ENCODE assay signal across 13 cellular contexts in the genomic region with DNA sequence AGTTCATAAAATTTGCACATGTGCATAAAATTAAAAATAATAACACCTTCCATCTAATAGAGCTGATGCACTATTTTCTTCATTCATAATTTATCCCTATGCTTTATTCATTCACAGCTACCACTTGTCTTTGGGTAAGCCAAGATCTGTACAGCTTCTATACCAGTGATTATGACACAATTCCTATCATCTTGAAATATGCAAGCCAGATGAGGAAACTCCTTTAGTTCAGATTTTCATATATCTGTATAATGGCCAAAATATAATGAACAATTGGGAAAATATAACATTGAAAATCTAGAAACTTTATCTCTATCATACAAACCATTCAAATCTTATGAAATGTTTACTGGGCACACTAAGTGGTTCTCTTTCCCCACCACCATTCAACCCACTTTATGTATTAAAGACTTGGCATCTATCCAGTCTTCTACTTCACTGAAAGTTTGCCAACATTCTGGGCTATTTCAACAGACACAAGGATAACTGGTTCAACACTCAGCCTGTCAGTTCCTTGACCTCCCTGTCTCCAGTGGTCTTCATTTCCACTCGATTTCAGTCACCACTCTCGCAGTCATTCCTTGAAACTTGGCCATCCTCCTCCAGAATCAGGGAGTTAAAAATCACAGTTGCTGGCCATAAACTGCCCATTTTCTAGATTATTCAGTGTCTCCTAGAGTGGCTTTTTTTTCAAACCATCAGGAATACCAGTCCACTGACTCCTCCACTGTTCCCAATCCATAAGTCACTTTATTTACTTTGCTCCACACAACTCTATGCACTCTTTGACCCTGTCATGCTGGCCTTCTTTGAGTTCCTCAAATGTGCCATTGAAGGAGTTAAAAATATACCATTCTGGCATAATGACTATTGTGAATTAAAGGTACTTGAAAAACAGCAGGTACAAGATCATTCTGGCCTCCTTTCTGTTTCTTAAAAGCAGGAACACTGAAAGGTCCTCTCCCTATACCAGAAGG.
DNase-seq lines count a peak whose midpoint lies in the region; ATAC-seq and TF ChIP-seq lines count a peak whose summit lies in the region.
"Had no signal": no experiment of that assay in that cellular context is flagged by ENCODE, and none has a peak within 500 bp of the region (broad histone marks: within the 10 kb centered on the region; RNA-seq: fewer than 3 reads in every experiment).

No MANE protein-coding gene starts in this region.

- peaks cover 14% of the 10 kb centered on the region for H3F3A ChIP-seq in SK-N-SH (replicated peaks; ENCODE audit: insufficient read depth)
- H3F3A ChIP-seq in smooth muscle cell (ENCODE audit: low read depth): no peaks in the 10 kb centered on the region

- no peaks in the 10 kb centered on the region for H3K27me3 Mint-ChIP-seq in natural killer cell (ENCODE audit: low read depth in 2 of 2)
- H3K27me3 Mint-ChIP-seq in natural killer cell treated with Interleukin-12 subunit alpha and Interleukin-12 subunit beta and Interleukin-15 and Interleukin-18, amount 100 ng/mL, for 72 hours: no peaks in the 10 kb centered on the region
- H3K27me3 Mint-ChIP-seq in activated T-helper 2 cell treated with anti-CD3 and anti-CD28 coated beads, Interferon-gamma antibody, Interleukin-2, Interleukin-4, amounts not matched to agents 10 μg/mL and 5 μg/mL and 100 μg/mL, durations not matched to agents 14 hours and 24 hours and 36 hours (ENCODE audit: low read depth): no peaks in the 10 kb centered on the region
- H3K27me3 Mint-ChIP-seq: activated CD8-positive, alpha-beta T cell treated with anti-CD3 and anti-CD28 coated beads for 36 hours had no signal

- WGBS in SK-N-SH (ENCODE audit: low lambda C conversion rate): 56% methylated on average over 2 of the region's 2 CpGs
- 36 to 49% (median 44%) methylated on average over 2 of the region's 2 CpGs for WGBS in heart left ventricle, 4 donors
- 70% methylated on average over 2 of the region's 2 CpGs for WGBS in smooth muscle cell (ENCODE audit: low lambda C conversion rate)

- H3K9me3 Mint-ChIP-seq in natural killer cell: no peaks in the 10 kb centered on the region
- H3K9me3 Mint-ChIP-seq in natural killer cell treated with Interleukin-12 subunit alpha and Interleukin-12 subunit beta and Interleukin-15 and Interleukin-18, amount 100 ng/mL, for 72 hours: peaks cover 5% of the 10 kb centered on the region
- H3K9me3 Mint-ChIP-seq in activated T-helper 2 cell treated with anti-CD3 and anti-CD28 coated beads, Interferon-gamma antibody, Interleukin-2, Interleukin-4, amounts not matched to agents 10 μg/mL and 5 μg/mL and 100 μg/mL, durations not matched to agents 14 hours and 24 hours and 36 hours: peaks cover 11% of the 10 kb centered on the region
- H3K9me3 Mint-ChIP-seq: stimulated activated effector memory CD8-positive, alpha-beta T cell treated with anti-CD3 and anti-CD28 coated beads, Interleukin-12 subunit alpha, Interleukin-12 subunit beta, amount 100 ng/mL, for 72 hours had no signal

- intact Hi-C loops in natural killer cell (cut with micrococcal nuclease): loop anchor here (2.0 kb wide), 1 partner anchor 87 kb away; no protein-coding TSS in a partner anchor
- intact Hi-C loops in heart left ventricle (cut with DNase I): no loop called here
- intact Hi-C loops in activated T-helper 2 cell treated with anti-CD3 and anti-CD28 coated beads, Interferon-gamma antibody, Interleukin-2, Interleukin-4, amounts not matched to agents 10 μg/mL and 5 μg/mL and 100 μg/mL, durations not matched to agents 14 hours and 24 hours and 36 hours (cut with micrococcal nuclease): no loop called here

- H3K36me3 ChIP-seq in SK-N-SH (replicated peaks in 1 of 2; ENCODE audit: control insufficient read depth in 1 of 2, insufficient read depth in 2 of 2, low read length in 1 of 2) (peaks cover 0 to 44% of the 10 kb centered on the region in 2 experiments), heart left ventricle (no peaks in the 10 kb centered on the region), smooth muscle cell (ENCODE audit: low read depth) (no peaks in the 10 kb centered on the region)

- no peak for TF ChIP-seq RAD21 in SK-N-SH (IDR thresholded peaks at IDR 0.05; ENCODE audit: low read length)

- H3K9me2 ChIP-seq in SK-N-SH: no peaks in the 10 kb centered on the region

- H2AFZ ChIP-seq in SK-N-SH (ENCODE audit: low read depth): no peak overlapping the region
- no peak overlapping the region for H2AFZ ChIP-seq in smooth muscle cell (ENCODE audit: low read depth)

- peak in 1 of 2 experiments; percentile 18; a peak in 1 of 4 replicates for TF ChIP-seq EP300 in SK-N-SH (IDR thresholded peaks at IDR 0.05; ENCODE audit: borderline replicate concordance in 1 of 2, low read depth in 1 of 2, low read length in 1 of 2)

- TF ChIP-seq CTCF in natural killer cell (IDR thresholded peaks at IDR 0.05): no peak
- no peak for TF ChIP-seq CTCF in SK-N-SH (IDR thresholded peaks at IDR 0.05)
- no peak for TF ChIP-seq CTCF in heart left ventricle (IDR thresholded peaks at IDR 0.05)
- TF ChIP-seq CTCF in smooth muscle cell (IDR thresholded peaks at IDR 0.05; ENCODE audit: borderline replicate concordance, insufficient read depth, poor library complexity, severe bottlenecking): no peak

- H3K9me3 ChIP-seq in SK-N-SH: no peaks in the 10 kb centered on the region
- H3K9me3 ChIP-seq in heart left ventricle: peaks cover 0 to 2% (median 0%) of the 10 kb centered on the region in 12 donors
- no peaks in the 10 kb centered on the region for H3K9me3 ChIP-seq in smooth muscle cell (replicated peaks; ENCODE audit: low read depth)

- H3K4me3 ChIP-seq in SK-N-SH (ENCODE audit: low read depth in 2 of 2, low read length in 1 of 2) (no peak overlapping the region), heart left ventricle (no peak overlapping the region), smooth muscle cell (no peak overlapping the region)

- H4K20me1 ChIP-seq in SK-N-SH (ENCODE audit: insufficient read depth) (peaks cover 9% of the 10 kb centered on the region), smooth muscle cell (ENCODE audit: low read depth) (peaks cover 21% of the 10 kb centered on the region)

- no peak overlapping the region for H3K4me3 Mint-ChIP-seq in natural killer cell
- no peak overlapping the region for H3K4me3 Mint-ChIP-seq in natural killer cell treated with Interleukin-12 subunit alpha and Interleukin-12 subunit beta and Interleukin-15 and Interleukin-18, amount 100 ng/mL, for 72 hours
- H3K4me3 Mint-ChIP-seq in activated T-helper 2 cell treated with anti-CD3 and anti-CD28 coated beads, Interferon-gamma antibody, Interleukin-2, Interleukin-4, amounts not matched to agents 10 μg/mL and 5 μg/mL and 100 μg/mL, durations not matched to agents 14 hours and 24 hours and 36 hours (ENCODE audit: low read depth): no peak overlapping the region

- peaks cover 34 to 37% of the 10 kb centered on the region in 2 donors for H3K4me1 Mint-ChIP-seq in natural killer cell
- H3K4me1 Mint-ChIP-seq in natural killer cell treated with Interleukin-12 subunit alpha and Interleukin-12 subunit beta and Interleukin-15 and Interleukin-18, amount 100 ng/mL, for 72 hours (ENCODE audit: low read depth in 2 of 2): peaks cover 27 to 42% of the 10 kb centered on the region in 2 donors
- peaks cover 50% of the 10 kb centered on the region for H3K4me1 Mint-ChIP-seq in activated T-helper 2 cell treated with anti-CD3 and anti-CD28 coated beads, Interferon-gamma antibody, Interleukin-2, Interleukin-4, amounts not matched to agents 10 μg/mL and 5 μg/mL and 100 μg/mL, durations not matched to agents 14 hours and 24 hours and 36 hours (ENCODE audit: low read depth)

- H3K27ac ChIP-seq in SK-N-SH (ENCODE audit: low read depth in 2 of 2, low read length in 1 of 2) (peak overlapping the region in 1 of 2 experiments; percentile 39; a peak in 2 of 4 replicates), heart left ventricle (peak overlapping the region in 9 of 12 donors; percentile 1 to 54 (median 36)), smooth muscle cell (ENCODE audit: low read depth) (no peak overlapping the region)

- ATAC-seq in natural killer cell: no peak
- ATAC-seq in natural killer cell treated with Interleukin-12 subunit alpha and Interleukin-12 subunit beta and Interleukin-15 and Interleukin-18, amount 100 ng/mL, for 72 hours: no peak
- ATAC-seq in heart left ventricle: peak in 2 of 4 donors; percentile 48 to 51
- ATAC-seq in HG03432 (IDR thresholded peaks at IDR 0.05; ENCODE audit: unreplicated experiment): no peak
- ATAC-seq: activated CD8-positive, alpha-beta T cell treated with anti-CD3 and anti-CD28 coated beads for 36 hours; activated naive CD4-positive, alpha-beta T cell treated with anti-CD3 and anti-CD28 coated beads, Interleukin-2, amount 50 U/mL, for 72 hours; stimulated activated effector memory CD8-positive, alpha-beta T cell treated with anti-CD3 and anti-CD28 coated beads, Interleukin-12 subunit alpha, Interleukin-12 subunit beta, amount 100 ng/mL, for 72 hours had no signal

- DNase-seq in natural killer cell (no peak), SK-N-SH (no peak), heart left ventricle (no peak), DMS114 treated with DMSO at 0.1 percent for 48 hours (lab: John Stamatoyannopoulos, UW; ENCODE audit: unreplicated experiment) (no peak), smooth muscle cell (lab: John Stamatoyannopoulos, UW; ENCODE audit: unreplicated experiment) (no peak)
- DNase-seq in natural killer cell treated with Interleukin-12 subunit alpha and Interleukin-12 subunit beta and Interleukin-15 and Interleukin-18, amount 100 ng/mL, for 72 hours (ENCODE audit: low spot score): no peak
- no peak for DNase-seq in activated T-helper 2 cell treated with anti-CD3 and anti-CD28 coated beads, Interferon-gamma antibody, Interleukin-2, Interleukin-4, amounts not matched to agents 10 μg/mL and 5 μg/mL and 100 μg/mL, durations not matched to agents 14 hours and 24 hours and 36 hours (ENCODE audit: low spot score)
- DNase-seq: activated CD8-positive, alpha-beta T cell treated with anti-CD3 and anti-CD28 coated beads for 36 hours; GOT3; occipital lobe had no signal

- POLR2A ChIA-PET in SK-N-SH (lab: Yijun Ruan, JAX): no interaction called here

- CTCF ChIA-PET in SK-N-SH (lab: Yijun Ruan, JAX): interaction anchor here (1.4 kb wide), 1 partner anchor 9 kb away, joined by 7 read pairs; no protein-coding TSS in a partner anchor

- no peaks in the 10 kb centered on the region for H3K27me3 ChIP-seq in SK-N-SH (ENCODE audit: insufficient read depth)
- no peaks in the 10 kb centered on the region for H3K27me3 ChIP-seq in heart left ventricle
- no peaks in the 10 kb centered on the region for H3K27me3 ChIP-seq in smooth muscle cell (ENCODE audit: low read depth)

- H3K36me3 Mint-ChIP-seq in natural killer cell: peaks cover 10% of the 10 kb centered on the region
- peaks cover 18% of the 10 kb centered on the region for H3K36me3 Mint-ChIP-seq in natural killer cell treated with Interleukin-12 subunit alpha and Interleukin-12 subunit beta and Interleukin-15 and Interleukin-18, amount 100 ng/mL, for 72 hours
- peaks cover 62% of the 10 kb centered on the region for H3K36me3 Mint-ChIP-seq in activated T-helper 2 cell treated with anti-CD3 and anti-CD28 coated beads, Interferon-gamma antibody, Interleukin-2, Interleukin-4, amounts not matched to agents 10 μg/mL and 5 μg/mL and 100 μg/mL, durations not matched to agents 14 hours and 24 hours and 36 hours (ENCODE audit: low read depth)

- H3K27ac Mint-ChIP-seq in natural killer cell: peak overlapping the region; percentile 85 to 95
- H3K27ac Mint-ChIP-seq in natural killer cell treated with Interleukin-12 subunit alpha and Interleukin-12 subunit beta and Interleukin-15 and Interleukin-18, amount 100 ng/mL, for 72 hours: peak overlapping the region in 1 of 2 donors; percentile 86
- no peak overlapping the region for H3K27ac Mint-ChIP-seq in activated T-helper 2 cell treated with anti-CD3 and anti-CD28 coated beads, Interferon-gamma antibody, Interleukin-2, Interleukin-4, amounts not matched to agents 10 μg/mL and 5 μg/mL and 100 μg/mL, durations not matched to agents 14 hours and 24 hours and 36 hours

- H3K9ac ChIP-seq in SK-N-SH (no peak overlapping the region), smooth muscle cell (ENCODE audit: low read depth) (no peak overlapping the region)

- H3K4me1 ChIP-seq in SK-N-SH (ENCODE audit: control insufficient read depth in 1 of 2, insufficient read depth in 2 of 2, low read depth in 1 of 2, low read length in 1 of 2) (peaks cover 6 to 23% of the 10 kb centered on the region in 2 experiments; a peak in 3 of 4 replicates), heart left ventricle (peaks cover 8 to 75% (median 49%) of the 10 kb centered on the region in 12 donors), smooth muscle cell (ENCODE audit: low read depth) (no peaks in the 10 kb centered on the region)

- peaks cover 46% of the 10 kb centered on the region for H3K79me2 ChIP-seq in SK-N-SH (ENCODE audit: insufficient read depth)
- H3K79me2 ChIP-seq in smooth muscle cell (ENCODE audit: low read depth): peaks cover 9% of the 10 kb centered on the region

- H3K4me2 ChIP-seq in SK-N-SH (no peak overlapping the region), smooth muscle cell (no peak overlapping the region)

- no peak for TF ChIP-seq POLR2A in heart left ventricle (IDR thresholded peaks at IDR 0.05)
